22 cellular contexts compared by ENCODE assay signal in genomic region chr2:144776766-144777165, GRCh38.
DNase-seq lines count a peak whose midpoint lies in the region; TF ChIP-seq lines count a peak whose summit lies in the region.
"Had no signal": no experiment of that assay in that cellular context is flagged by ENCODE, and none has a peak within 500 bp of the region (broad histone marks: within the 10 kb centered on the region; RNA-seq: fewer than 3 reads in every experiment).

No MANE protein-coding gene starts in this region.

- CTCF ChIA-PET in SK-N-SH (lab: Yijun Ruan, JAX) = no interaction called here

- no peaks in the 10 kb centered on the region for H3K9me2 ChIP-seq in SK-N-SH

- no peak for TF ChIP-seq EP300 in SK-N-SH (IDR thresholded peaks at IDR 0.05; ENCODE audit: borderline replicate concordance in 1 of 2, low read depth in 1 of 2, low read length in 1 of 2)

- TF ChIP-seq RAD21 in SK-N-SH (IDR thresholded peaks at IDR 0.05; ENCODE audit: low read length) = no peak

- H3K4me1 ChIP-seq in SK-N-SH (ENCODE audit: control insufficient read depth in 1 of 2, insufficient read depth in 2 of 2, low read depth in 1 of 2, low read length in 1 of 2) = peaks cover 0 to 3% of the 10 kb centered on the region in 2 experiments; a peak in 2 of 4 replicates
- H3K4me1 ChIP-seq: Peyer's patch had no signal

- H3K4me2 ChIP-seq in SK-N-SH = no peak overlapping the region
- H3K4me2 ChIP-seq: BLaER1 treated with 17β-estradiol and CSF1 and Interleukin-3, amounts not matched to agents 10 nM and 100 nM had no signal

- no peaks in the 10 kb centered on the region for H3K36me3 ChIP-seq in SK-N-SH (replicated peaks in 1 of 2; ENCODE audit: control insufficient read depth in 1 of 2, insufficient read depth in 2 of 2, low read length in 1 of 2)
- H3K36me3 ChIP-seq: BLaER1 treated with 17β-estradiol and CSF1 and Interleukin-3, amounts not matched to agents 10 nM and 100 nM; MG63; Peyer's patch had no signal

- POLR2A ChIA-PET in SK-N-SH (lab: Yijun Ruan, JAX) = no interaction called here

- no peaks in the 10 kb centered on the region for H3K27me3 ChIP-seq in SK-N-SH (ENCODE audit: insufficient read depth)
- H3K27me3 ChIP-seq: BLaER1 treated with 17β-estradiol and CSF1 and Interleukin-3, amounts not matched to agents 10 nM and 100 nM; MG63; Peyer's patch had no signal

- no peaks in the 10 kb centered on the region for H3K9me3 ChIP-seq in SK-N-SH
- H3K9me3 ChIP-seq: BLaER1 treated with 17β-estradiol and CSF1 and Interleukin-3, amounts not matched to agents 10 nM and 100 nM; MG63; Peyer's patch had no signal

- no peaks in the 10 kb centered on the region for H3K79me2 ChIP-seq in SK-N-SH (ENCODE audit: insufficient read depth)

- H3K4me3 ChIP-seq in AG10803 (ENCODE audit: low read length) (no peak overlapping the region), SK-N-SH (ENCODE audit: low read depth in 2 of 2, low read length in 1 of 2) (no peak overlapping the region), choroid plexus epithelial cell (ENCODE audit: low read depth, low read length) (no peak overlapping the region), foreskin fibroblast (ENCODE audit: low read depth in 1 of 2, low read length in 2 of 2) (no peak overlapping the region)
- H3K4me3 ChIP-seq: BLaER1 treated with 17β-estradiol and CSF1 and Interleukin-3, amounts not matched to agents 10 nM and 100 nM; K562; MG63; Peyer's patch had no signal

- no peak overlapping the region for H3K9ac ChIP-seq in SK-N-SH
- H3K9ac ChIP-seq: BLaER1 treated with 17β-estradiol and CSF1 and Interleukin-3, amounts not matched to agents 10 nM and 100 nM had no signal

- no peak overlapping the region for H3K27ac ChIP-seq in SK-N-SH (ENCODE audit: low read depth in 2 of 2, low read length in 1 of 2)
- H3K27ac ChIP-seq: 22Rv1; BLaER1 treated with 17β-estradiol and CSF1 and Interleukin-3, amounts not matched to agents 10 nM and 100 nM; Peyer's patch had no signal

- DNase-seq in AG10803 (ENCODE audit: low read depth) (peak; percentile 20), SK-N-SH (no peak), choroid plexus epithelial cell (ENCODE audit: low read depth) (peak; percentile 15), foreskin fibroblast (peak; percentile 32 to 71), mesenteric fat pad (ENCODE audit: low spot score) (no peak), HT-29 (ENCODE audit: low spot score) (no peak), GM19240 (ENCODE audit: insufficient read length, low spot score) (no peak)
- DNase-seq in activated CD4-positive, CD25-positive, alpha-beta regulatory T cell treated with anti-CD3 and anti-CD28 coated beads, Interleukin-2, amount 50 U/mL, for 72 hours = no peak
- DNase-seq: ACHN; CD4-positive, alpha-beta memory T cell; DND-41; MG63; NCI-H1092; NCI-H1436; NCI-H1930; NCI-H226; NCI-H524 treated with DMSO at 0.1 percent for 48 hours; NCI-H82; Peyer's patch had no signal

- H4K20me1 ChIP-seq in SK-N-SH (ENCODE audit: insufficient read depth) = no peaks in the 10 kb centered on the region
- H4K20me1 ChIP-seq: BLaER1 treated with 17β-estradiol and CSF1 and Interleukin-3, amounts not matched to agents 10 nM and 100 nM had no signal

- no peaks in the 10 kb centered on the region for H3F3A ChIP-seq in SK-N-SH (replicated peaks; ENCODE audit: insufficient read depth)

- no peak overlapping the region for H2AFZ ChIP-seq in SK-N-SH (ENCODE audit: low read depth)

- TF ChIP-seq CTCF in AG10803 (conservative IDR thresholded peaks at IDR 0.05; ENCODE audit: low read length) (no peak), SK-N-SH (IDR thresholded peaks at IDR 0.05) (no peak), choroid plexus epithelial cell (conservative IDR thresholded peaks at IDR 0.05; ENCODE audit: low read depth, low read length) (no peak), foreskin fibroblast (IDR thresholded peaks at IDR 0.05; ENCODE audit: low read depth, low read length) (no peak)

TF ChIP-seq in SK-N-SH, 30 proteins besides CTCF, POLR2A, EP300 and RAD21:
- TF ChIP-seq JUND (IDR thresholded peaks at IDR 0.05) (no peak), FOXM1 (IDR thresholded peaks at IDR 0.05; ENCODE audit: low read depth) (no peak), FOSL2 (IDR thresholded peaks at IDR 0.05; ENCODE audit: borderline replicate concordance, low read depth) (no peak), YY1 (IDR thresholded peaks at IDR 0.05; ENCODE audit: low read depth) (no peak), RXRA (IDR thresholded peaks at IDR 0.05; ENCODE audit: borderline replicate concordance, low read depth) (no peak), TCF12 (IDR thresholded peaks at IDR 0.05) (0 out of 2 replicates have a peak, but pooled peaks have one; percentile 3), MEF2A (IDR thresholded peaks at IDR 0.05; ENCODE audit: borderline replicate concordance, low read depth) (no peak), USF2 (IDR thresholded peaks at IDR 0.05; ENCODE audit: borderline replicate concordance, low read depth, low read length) (no peak), SIN3A (IDR thresholded peaks at IDR 0.05; ENCODE audit: borderline replicate concordance, low read depth, low read length) (no peak)
TF ChIP-seq in SK-N-SH: peak in this region for 1.

Comparison
In these comparisons a context has a peak if more than half of its experiments do, and no peak if none do; other contexts are left out.
1. DNase-seq: peak in AG10803 (single experiment), choroid plexus epithelial cell (single experiment) and foreskin fibroblast (2 of 2); none in SK-N-SH (single experiment), mesenteric fat pad (single experiment), HT-29 (single experiment), GM19240 (single experiment) and activated CD4-positive, CD25-positive, alpha-beta regulatory T cell treated with anti-CD3 and anti-CD28 coated beads, Interleukin-2, amount 50 U/mL, for 72 hours (single experiment).